ENCODE assay signal across 17 cellular contexts in the genomic region with DNA sequence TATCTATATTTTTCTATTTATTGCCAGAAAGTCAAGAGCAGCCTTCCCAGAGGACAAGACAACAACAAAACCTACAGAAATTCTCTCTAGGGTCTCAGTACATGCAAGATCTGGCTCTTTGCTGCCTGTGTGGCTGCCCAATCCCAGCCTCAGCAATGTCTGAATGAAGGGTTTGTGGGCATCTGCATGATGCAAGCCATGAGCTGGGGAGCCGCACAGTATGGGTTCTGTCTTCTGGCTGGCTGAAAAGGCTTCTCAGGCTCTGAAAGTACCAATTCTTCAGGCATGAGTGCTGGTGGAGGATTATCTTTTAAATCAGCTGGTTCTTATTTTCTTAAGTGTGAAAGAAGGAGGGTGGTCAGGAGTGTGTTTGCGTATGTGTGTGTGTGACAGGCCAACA.
DNase-seq lines count a peak whose midpoint lies in the region; ATAC-seq lines count a peak whose summit lies in the region.
"Had no signal": no experiment of that assay in that cellular context is flagged by ENCODE, and none has a peak within 500 bp of the region (broad histone marks: within the 10 kb centered on the region; RNA-seq: fewer than 3 reads in every experiment).

No MANE protein-coding gene starts in this region.

- H3K9me3 Mint-ChIP-seq in CD4-positive, alpha-beta memory T cell, result peaks cover 0 to 2% (median 0%) of the 10 kb centered on the region in 8 donors

- no peaks in the 10 kb centered on the region for H3K4me1 Mint-ChIP-seq in CD4-positive, alpha-beta memory T cell

- DNase-seq in Ammon's horn (ENCODE audit: low spot score) (peak; percentile 81), hypothalamus (lab: John Stamatoyannopoulos, UW) (peak in 33 of 51 donors; percentile 3 to 71 (median 33)), posterior cingulate gyrus (peak in 7 of 10 donors; percentile 33 to 93 (median 57))
- DNase-seq in CD4-positive, alpha-beta memory T cell, result no peak
- DNase-seq: COR-L47, DMS153, H7, NCI-H187, NCI-H446 treated with DMSO at 0.1 percent for 48 hours, NCI-H774, RPMI8226, SIG-M5 had no signal

- no peaks in the 10 kb centered on the region for H3K9me3 ChIP-seq in CD4-positive, alpha-beta memory T cell (ENCODE audit: control insufficient read depth in 1 of 2, low read length in 2 of 2)

- H3K36me3 Mint-ChIP-seq in CD4-positive, alpha-beta memory T cell, result no peaks in the 10 kb centered on the region

- no peak overlapping the region for H3K4me3 ChIP-seq in CD4-positive, alpha-beta memory T cell (ENCODE audit: low read length in 2 of 2)

- H3K27ac ChIP-seq in angular gyrus (ENCODE audit: low read depth, low read length), result peak overlapping the region; percentile 20
- no peak overlapping the region for H3K27ac ChIP-seq in CD4-positive, alpha-beta memory T cell (ENCODE audit: low read depth, low read length)
- H3K27ac ChIP-seq: C4-2B, HL-60 had no signal

- POLR2A ChIA-PET in CD4-positive, alpha-beta memory T cell (lab: Charles Lee; ENCODE audit: partially characterized antibody), result no interaction called here

- H3K36me3 ChIP-seq in CD4-positive, alpha-beta memory T cell (ENCODE audit: insufficient read depth, low read length), result no peaks in the 10 kb centered on the region

- H3K27ac Mint-ChIP-seq in CD4-positive, alpha-beta memory T cell, result no peak overlapping the region

- intact Hi-C loops in posterior cingulate gyrus (cut with DNase I), result no loop called here
- intact Hi-C loops in CD4-positive, alpha-beta memory T cell (cut with micrococcal nuclease), result no loop called here

- H3K4me3 Mint-ChIP-seq in CD4-positive, alpha-beta memory T cell, result no peak overlapping the region

- no peaks in the 10 kb centered on the region for H3K4me1 ChIP-seq in CD4-positive, alpha-beta memory T cell (ENCODE audit: insufficient read depth, low read length)

- no peaks in the 10 kb centered on the region for H3K27me3 ChIP-seq in CD4-positive, alpha-beta memory T cell (ENCODE audit: insufficient read depth, low read length)

- ATAC-seq in HG02885 (IDR thresholded peaks at IDR 0.05; ENCODE audit: poor library complexity, unreplicated experiment), result no peak
- no peak for ATAC-seq in HG02840 (IDR thresholded peaks at IDR 0.05; ENCODE audit: low FRiP score, unreplicated experiment)

- H3K27me3 Mint-ChIP-seq in CD4-positive, alpha-beta memory T cell, result peaks cover 0 to 5% of the 10 kb centered on the region in 2 donors

- CTCF ChIA-PET in CD4-positive, alpha-beta memory T cell (lab: Charles Lee; ENCODE audit: partially characterized antibody), result no interaction called here

Comparison
In these comparisons a context has a peak if more than half of its experiments do, and no peak if none do; other contexts are left out.
1. DNase-seq: peak in Ammon's horn (single experiment), hypothalamus (33 of 51) and posterior cingulate gyrus (7 of 10); none in CD4-positive, alpha-beta memory T cell (0 of 5).